ENCODE assay signal across 1 cellular context in genomic region chr3:66642015-66642414, GRCh38.
TF ChIP-seq lines count a peak whose summit lies in the region.

No MANE protein-coding gene starts in this region.

TF ChIP-seq in HEK293, 187 proteins besides CTCF, POLR2A, EP300 and RAD21 (continued from another document and continues in another):
- TF ChIP-seq ZBTB26 (tag by site-specific recombination; optimal IDR thresholded peaks at IDR 0.05) (no peak), ZNF48 (tag by site-specific recombination; IDR thresholded peaks at IDR 0.05) (no peak), ZFP3 (tag by site-specific recombination; IDR thresholded peaks at IDR 0.05; ENCODE audit: low read depth) (no peak), ZNF324 (tag by site-specific recombination; IDR thresholded peaks at IDR 0.05) (no peak), TCF7L2 (IDR thresholded peaks at IDR 0.05; ENCODE audit: borderline replicate concordance, low read depth, low read length) (peak; percentile 94), ZNF112 (tag by site-specific recombination; IDR thresholded peaks at IDR 0.05) (no peak), OSR2 (tag by site-specific recombination; IDR thresholded peaks at IDR 0.05) (peak; percentile 74), ZBTB17 (tag by site-specific recombination; IDR thresholded peaks at IDR 0.05) (no peak), EGR2 (tag by site-specific recombination; IDR thresholded peaks at IDR 0.05; ENCODE audit: low read depth) (no peak), ZNF433 (tag by site-specific recombination; IDR thresholded peaks at IDR 0.05; ENCODE audit: low read depth) (no peak), ZNF221 (tag by site-specific recombination; IDR thresholded peaks at IDR 0.05; ENCODE audit: borderline replicate concordance) (no peak), ZNF530 (tag by site-specific recombination; IDR thresholded peaks at IDR 0.05; ENCODE audit: low read depth) (no peak), ZNF558 (tag by site-specific recombination; IDR thresholded peaks at IDR 0.05) (no peak), ZNF792 (tag by site-specific recombination; IDR thresholded peaks at IDR 0.05) (no peak), ZBTB48 (tag by site-specific recombination; IDR thresholded peaks at IDR 0.05) (no peak), ZSCAN23 (tag by site-specific recombination; IDR thresholded peaks at IDR 0.05) (no peak), ZNF26 (tag by site-specific recombination; IDR thresholded peaks at IDR 0.05) (no peak), ZNF580 (tag by site-specific recombination; IDR thresholded peaks at IDR 0.05) (no peak), ZNF76 (tag by site-specific recombination; IDR thresholded peaks at IDR 0.05; ENCODE audit: borderline replicate concordance, low read depth) (no peak), ZNF548 (tag by site-specific recombination; IDR thresholded peaks at IDR 0.05) (no peak), ZNF398 (tag by site-specific recombination; IDR thresholded peaks at IDR 0.05) (no peak), ZNF302 (tag by site-specific recombination; IDR thresholded peaks at IDR 0.05; ENCODE audit: low read depth) (no peak), ZNF837 (tag by site-specific recombination; IDR thresholded peaks at IDR 0.05) (no peak), ZBTB20 (tag by site-specific recombination; IDR thresholded peaks at IDR 0.05) (no peak), ZNF701 (tag by site-specific recombination; IDR thresholded peaks at IDR 0.05) (no peak), PBX3 (CRISPR knock-in tag; IDR thresholded peaks at IDR 0.05) (no peak), ZSCAN4 (tag by site-specific recombination; IDR thresholded peaks at IDR 0.05) (no peak), ZNF501 (tag by site-specific recombination; IDR thresholded peaks at IDR 0.05) (no peak), ZNF514 (tag by site-specific recombination; IDR thresholded peaks at IDR 0.05) (no peak), ZNF362 (tag by site-specific recombination; IDR thresholded peaks at IDR 0.05) (no peak), ZNF843 (tag by site-specific recombination; IDR thresholded peaks at IDR 0.05) (peak; percentile 53; the same call in 1 of the 2 replicates), ZNF585B (tag by site-specific recombination; IDR thresholded peaks at IDR 0.05) (no peak), ZFHX2 (tag by site-specific recombination; conservative IDR thresholded peaks at IDR 0.05) (no peak), ZFP37 (tag by site-specific recombination; IDR thresholded peaks at IDR 0.05) (no peak), MZF1 (tag by site-specific recombination; IDR thresholded peaks at IDR 0.05; ENCODE audit: borderline replicate concordance) (no peak), ZNF280C (tag by site-specific recombination; IDR thresholded peaks at IDR 0.05) (no peak), ZNF214 (tag by site-specific recombination; IDR thresholded peaks at IDR 0.05; ENCODE audit: borderline replicate concordance) (no peak), ZNF184 (tag by site-specific recombination; IDR thresholded peaks at IDR 0.05) (no peak), ZFP69B (tag by site-specific recombination; IDR thresholded peaks at IDR 0.05) (no peak), ZNF350 (tag by site-specific recombination; IDR thresholded peaks at IDR 0.05) (no peak), ZNF777 (tag by site-specific recombination; IDR thresholded peaks at IDR 0.05; ENCODE audit: borderline replicate concordance) (no peak), ZNF623 (tag by site-specific recombination; IDR thresholded peaks at IDR 0.05) (no peak), ZSCAN18 (tag by site-specific recombination; IDR thresholded peaks at IDR 0.05) (no peak), SCRT2 (tag by site-specific recombination; IDR thresholded peaks at IDR 0.05) (peak; percentile 85), ZNF544 (tag by site-specific recombination; IDR thresholded peaks at IDR 0.05) (no peak), ZNF747 (tag by site-specific recombination; IDR thresholded peaks at IDR 0.05) (no peak), ZNF416 (tag by site-specific recombination; IDR thresholded peaks at IDR 0.05) (no peak), ZNF561 (tag by site-specific recombination; IDR thresholded peaks at IDR 0.05; ENCODE audit: borderline replicate concordance) (no peak), SCRT1 (tag by site-specific recombination; IDR thresholded peaks at IDR 0.05; ENCODE audit: borderline replicate concordance) (peak; percentile 72; the same call in 1 of the 2 replicates), ZNF423 (tag by site-specific recombination; IDR thresholded peaks at IDR 0.05) (no peak), ZIC2 (tag by site-specific recombination; IDR thresholded peaks at IDR 0.05) (no peak), ZSCAN5A (tag by site-specific recombination; IDR thresholded peaks at IDR 0.05) (no peak), ZNF148 (tag by site-specific recombination; IDR thresholded peaks at IDR 0.05; ENCODE audit: borderline replicate concordance) (no peak), ZNF341 (tag by site-specific recombination; IDR thresholded peaks at IDR 0.05; ENCODE audit: low read depth) (no peak)
